In genomic region chr10:92929896-92930295, GRCh38 we compare ENCODE assay signal across 40 cellular contexts.
"Had no signal": no experiment of that assay in that cellular context is flagged by ENCODE, and none has a peak within 500 bp of the region (broad histone marks: within the 10 kb centered on the region; RNA-seq: fewer than 3 reads in every experiment).

No MANE protein-coding gene starts in this region.

- H3K9me3 ChIP-seq: ascending aorta, body of pancreas, breast epithelium had no signal

- H3K27me3 Mint-ChIP-seq: activated naive CD4-positive, alpha-beta T cell treated with anti-CD3 and anti-CD28 coated beads, Interleukin-2, amount 10 ng/mL, durations not matched to agents 7 days and 5 days; activated naive CD4-positive, alpha-beta T cell treated with anti-CD3 and anti-CD28 coated beads, Interleukin-2, amount 50 U/mL, for 24 hours; activated naive CD8-positive, alpha-beta T cell; activated naive CD8-positive, alpha-beta T cell treated with anti-CD3 and anti-CD28 coated beads for 36 hours; activated naive CD8-positive, alpha-beta T cell treated with anti-CD3 and anti-CD28 coated beads, Interleukin-2, amount 10 ng/mL, durations not matched to agents 7 days and 5 days; activated naive CD8-positive, alpha-beta T cell treated with anti-CD3 and anti-CD28 coated beads, Interleukin-2, amount 50 U/mL, for 24 hours; activated T-cell treated with anti-CD3 and anti-CD28 coated beads, Interleukin-2, amount 50 U/mL, for 24 hours; activated T-helper 17 cell treated with anti-CD3 and anti-CD28 coated beads, Interleukin-2, amount 50 U/mL, for 72 hours; brain; central memory CD8-positive, alpha-beta T cell had no signal

- H3K4me3 ChIP-seq: adrenal gland, ascending aorta, body of pancreas, breast epithelium, cardiac muscle cell had no signal

- H3K4me3 Mint-ChIP-seq: activated naive CD4-positive, alpha-beta T cell treated with anti-CD3 and anti-CD28 coated beads for 36 hours; activated naive CD4-positive, alpha-beta T cell treated with anti-CD3 and anti-CD28 coated beads, Interleukin-2, amount 10 ng/mL, durations not matched to agents 7 days and 5 days; activated naive CD4-positive, alpha-beta T cell treated with anti-CD3 and anti-CD28 coated beads, Interleukin-2, amount 50 U/mL, for 24 hours; activated naive CD8-positive, alpha-beta T cell; activated naive CD8-positive, alpha-beta T cell treated with anti-CD3 and anti-CD28 coated beads for 36 hours; activated naive CD8-positive, alpha-beta T cell treated with anti-CD3 and anti-CD28 coated beads, Interleukin-2, amount 10 ng/mL, durations not matched to agents 7 days and 5 days; activated naive CD8-positive, alpha-beta T cell treated with anti-CD3 and anti-CD28 coated beads, Interleukin-2, amount 50 U/mL, for 24 hours; activated T-cell treated with anti-CD3 and anti-CD28 coated beads, Interleukin-2, amount 50 U/mL, for 24 hours; activated T-cell treated with anti-CD3 and anti-CD28 coated beads, Interleukin-2, amount 50 U/mL, for 4 hours; activated T-cell treated with anti-CD3 and anti-CD28 coated beads, Interleukin-2, amount 50 U/mL, for 72 hours; activated T-helper 1 cell treated with anti-CD3 and anti-CD28 coated beads, Interleukin-12 subunit alpha, Interleukin-12 subunit beta, Interleukin-2, Interleukin-4 antibody, amounts not matched to agents 30 ng/mL and 10 ng/mL and 1 ng/mL, durations not matched to agents 14 hours and 24 hours and 36 hours; activated T-helper 17 cell treated with anti-CD3 and anti-CD28 coated beads, Interleukin-2, amount 50 U/mL, for 72 hours; brain; central memory CD8-positive, alpha-beta T cell had no signal

- H3K27ac Mint-ChIP-seq: activated naive CD4-positive, alpha-beta T cell treated with anti-CD3 and anti-CD28 coated beads for 36 hours; activated naive CD4-positive, alpha-beta T cell treated with anti-CD3 and anti-CD28 coated beads, Interleukin-2, amount 10 ng/mL, durations not matched to agents 7 days and 5 days; activated naive CD4-positive, alpha-beta T cell treated with anti-CD3 and anti-CD28 coated beads, Interleukin-2, amount 50 U/mL, for 24 hours; activated naive CD8-positive, alpha-beta T cell; activated naive CD8-positive, alpha-beta T cell treated with anti-CD3 and anti-CD28 coated beads for 36 hours; activated naive CD8-positive, alpha-beta T cell treated with anti-CD3 and anti-CD28 coated beads, Interleukin-2, amount 10 ng/mL, durations not matched to agents 7 days and 5 days; activated naive CD8-positive, alpha-beta T cell treated with anti-CD3 and anti-CD28 coated beads, Interleukin-2, amount 50 U/mL, for 24 hours; activated T-cell treated with anti-CD3 and anti-CD28 coated beads, Interleukin-2, amount 50 U/mL, for 24 hours; activated T-cell treated with anti-CD3 and anti-CD28 coated beads, Interleukin-2, amount 50 U/mL, for 72 hours; activated T-helper 1 cell treated with anti-CD3 and anti-CD28 coated beads, Interleukin-12 subunit alpha, Interleukin-12 subunit beta, Interleukin-2, Interleukin-4 antibody, amounts not matched to agents 30 ng/mL and 10 ng/mL and 1 ng/mL, durations not matched to agents 14 hours and 24 hours and 36 hours; activated T-helper 17 cell treated with anti-CD3 and anti-CD28 coated beads, Interleukin-2, amount 50 U/mL, for 72 hours; activated T-helper 2 cell treated with anti-CD3 and anti-CD28 coated beads, Interferon-gamma antibody, Interleukin-2, Interleukin-4, amounts not matched to agents 10 μg/mL and 5 μg/mL and 100 μg/mL, durations not matched to agents 14 hours and 24 hours and 36 hours; brain had no signal

- DNase-seq: activated effector memory CD4-positive, alpha-beta T cell treated with anti-CD3 and anti-CD28 coated beads, Interleukin-2, amount 50 U/mL, for 16 hours; activated effector memory CD4-positive, alpha-beta T cell treated with Interleukin-2 at 50 U/mL for 16 hours; activated gamma-delta T cell; activated gamma-delta T cell treated with Interleukin-2 at 50 U/mL for 16 hours; activated naive CD4-positive, alpha-beta T cell; activated naive CD4-positive, alpha-beta T cell treated with anti-CD3 and anti-CD28 coated beads for 36 hours; activated naive CD4-positive, alpha-beta T cell treated with anti-CD3 and anti-CD28 coated beads, Interleukin-2, amount 10 ng/mL, durations not matched to agents 7 days and 5 days; activated naive CD4-positive, alpha-beta T cell treated with anti-CD3 and anti-CD28 coated beads, Interleukin-2, amount 50 U/mL, for 16 hours; activated naive CD4-positive, alpha-beta T cell treated with Interleukin-2 at 50 U/mL for 16 hours; activated naive CD8-positive, alpha-beta T cell treated with anti-CD3 and anti-CD28 coated beads for 36 hours; activated naive CD8-positive, alpha-beta T cell treated with anti-CD3 and anti-CD28 coated beads, Interleukin-2, amount 10 ng/mL, durations not matched to agents 7 days and 5 days; activated naive CD8-positive, alpha-beta T cell treated with anti-CD3 and anti-CD28 coated beads, Interleukin-2, amount 50 U/mL, for 24 hours; activated T-cell treated with anti-CD3 and anti-CD28 coated beads, Interleukin-2, amount 50 U/mL, for 1 hour; activated T-cell treated with anti-CD3 and anti-CD28 coated beads, Interleukin-2, amount 50 U/mL, for 24 hours; activated T-cell treated with anti-CD3 and anti-CD28 coated beads, Interleukin-2, amount 50 U/mL, for 4 hours; activated T-cell treated with anti-CD3 and anti-CD28 coated beads, Interleukin-2, amount 50 U/mL, for 48 hours; activated T-cell treated with anti-CD3 and anti-CD28 coated beads, Interleukin-2, amount 50 U/mL, for 72 hours; adrenal gland; amniotic stem cell; amygdala; anterior cingulate cortex; aorta; body of pancreas; brain microvascular endothelial cell; caudate nucleus; central memory CD4-positive, alpha-beta T cell; cerebellar nuclear complex had no signal

- H3K4me1 ChIP-seq: adrenal gland, ascending aorta, body of pancreas, breast epithelium had no signal

- H3K27me3 ChIP-seq: adrenal gland, ascending aorta, body of pancreas, brain microvascular endothelial cell, breast epithelium, cardiac muscle cell had no signal

- FAIRE-seq: astrocyte, bronchial epithelial cell had no signal

- ATAC-seq: activated naive CD4-positive, alpha-beta T cell treated with anti-CD3 and anti-CD28 coated beads, Interleukin-2, amount 50 U/mL, for 72 hours; activated naive CD8-positive, alpha-beta T cell treated with anti-CD3 and anti-CD28 coated beads, Interleukin-2, amount 50 U/mL, for 24 hours; activated T-cell treated with anti-CD3 and anti-CD28 coated beads, Interleukin-2, amount 50 U/mL, for 4 hours; activated T-cell treated with anti-CD3 and anti-CD28 coated beads, Interleukin-2, amount 50 U/mL, for 72 hours; activated T-helper 17 cell treated with anti-CD3 and anti-CD28 coated beads, Interleukin-2, amount 50 U/mL, for 72 hours; body of pancreas had no signal

- H3K9me3 Mint-ChIP-seq: activated naive CD4-positive, alpha-beta T cell treated with anti-CD3 and anti-CD28 coated beads for 36 hours; activated naive CD4-positive, alpha-beta T cell treated with anti-CD3 and anti-CD28 coated beads, Interleukin-2, amount 10 ng/mL, durations not matched to agents 7 days and 5 days; activated naive CD4-positive, alpha-beta T cell treated with anti-CD3 and anti-CD28 coated beads, Interleukin-2, amount 50 U/mL, for 24 hours; activated naive CD4-positive, alpha-beta T cell treated with anti-CD3 and anti-CD28 coated beads, Interleukin-2, amount 50 U/mL, for 72 hours; activated naive CD8-positive, alpha-beta T cell treated with anti-CD3 and anti-CD28 coated beads for 36 hours; activated naive CD8-positive, alpha-beta T cell treated with anti-CD3 and anti-CD28 coated beads, Interleukin-2, amount 10 ng/mL, durations not matched to agents 7 days and 5 days; activated naive CD8-positive, alpha-beta T cell treated with anti-CD3 and anti-CD28 coated beads, Interleukin-2, amount 50 U/mL, for 24 hours; activated T-cell treated with anti-CD3 and anti-CD28 coated beads, Interleukin-2, amount 50 U/mL, for 24 hours; activated T-cell treated with anti-CD3 and anti-CD28 coated beads, Interleukin-2, amount 50 U/mL, for 4 hours; activated T-cell treated with anti-CD3 and anti-CD28 coated beads, Interleukin-2, amount 50 U/mL, for 72 hours; activated T-helper 1 cell treated with anti-CD3 and anti-CD28 coated beads, Interleukin-12 subunit alpha, Interleukin-12 subunit beta, Interleukin-2, Interleukin-4 antibody, amounts not matched to agents 30 ng/mL and 10 ng/mL and 1 ng/mL, durations not matched to agents 14 hours and 24 hours and 36 hours; activated T-helper 17 cell treated with anti-CD3 and anti-CD28 coated beads, Interleukin-2, amount 50 U/mL, for 72 hours; activated T-helper 2 cell treated with anti-CD3 and anti-CD28 coated beads, Interferon-gamma antibody, Interleukin-2, Interleukin-4, amounts not matched to agents 10 μg/mL and 5 μg/mL and 100 μg/mL, durations not matched to agents 14 hours and 24 hours and 36 hours; central memory CD8-positive, alpha-beta T cell had no signal

- H3K27ac ChIP-seq: adrenal gland, ascending aorta, body of pancreas, brain microvascular endothelial cell, breast epithelium, cardiac muscle cell had no signal

- H3K4me1 Mint-ChIP-seq: activated naive CD4-positive, alpha-beta T cell treated with anti-CD3 and anti-CD28 coated beads, Interleukin-2, amount 10 ng/mL, durations not matched to agents 7 days and 5 days; activated naive CD4-positive, alpha-beta T cell treated with anti-CD3 and anti-CD28 coated beads, Interleukin-2, amount 50 U/mL, for 24 hours; activated naive CD8-positive, alpha-beta T cell treated with anti-CD3 and anti-CD28 coated beads for 36 hours; activated naive CD8-positive, alpha-beta T cell treated with anti-CD3 and anti-CD28 coated beads, Interleukin-2, amount 10 ng/mL, durations not matched to agents 7 days and 5 days; activated naive CD8-positive, alpha-beta T cell treated with anti-CD3 and anti-CD28 coated beads, Interleukin-2, amount 50 U/mL, for 24 hours; activated T-helper 17 cell treated with anti-CD3 and anti-CD28 coated beads, Interleukin-2, amount 50 U/mL, for 72 hours; brain; central memory CD8-positive, alpha-beta T cell had no signal

- H3K36me3 ChIP-seq: brain microvascular endothelial cell, breast epithelium had no signal
